Comparison of ENCODE assay signal across 20 cellular contexts in the genomic region with DNA sequence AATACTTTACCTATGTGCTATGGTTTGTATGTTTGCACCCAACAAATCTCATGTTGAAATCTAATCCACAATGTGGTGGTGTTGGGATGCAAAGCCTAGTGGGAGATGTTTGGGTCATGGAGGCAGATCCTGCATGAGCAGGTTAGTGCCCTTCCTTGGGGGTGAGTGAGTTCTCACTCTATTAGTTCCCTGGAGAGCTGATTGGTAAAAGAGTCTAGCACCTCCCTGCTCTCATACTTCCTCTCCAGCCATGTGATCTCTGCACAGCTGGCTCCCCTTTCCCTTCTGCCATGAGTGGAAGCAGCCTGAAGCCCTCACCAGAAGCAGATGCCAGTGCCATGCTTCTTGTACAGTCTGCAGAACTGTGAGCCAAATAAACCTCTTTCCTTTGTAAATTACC.
"Had no signal": no experiment of that assay in that cellular context is flagged by ENCODE, and none has a peak within 500 bp of the region (broad histone marks: within the 10 kb centered on the region; RNA-seq: fewer than 3 reads in every experiment).

No MANE protein-coding gene starts in this region.

- H3K27me3 ChIP-seq: SJCRH30 had no signal

- H3K4me2 ChIP-seq: KMS-11 had no signal

- ATAC-seq: Panc1, SK-N-SH treated with all-trans-retinoic acid at 6 μM for 48 hours had no signal

- H3K4me3 ChIP-seq: SJCRH30 had no signal

- H3K9ac ChIP-seq: KMS-11 had no signal

- DNase-seq: Kasumi-1, MM.1S, NCI-H1048, NCI-H1105, NCI-H1417, NCI-H1436 treated with DMSO at 0.1 percent for 48 hours, NCI-H187 treated with DMSO at 0.1 percent for 48 hours, NCI-H2029 treated with DMSO at 0.1 percent for 48 hours, NCI-H345, NCI-H446 treated with DMSO at 0.1 percent for 48 hours, NCI-H524, NCI-H526 treated with DMSO at 0.1 percent for 48 hours, NCI-H748 treated with DMSO at 0.1 percent for 48 hours, SHP77 treated with DMSO at 0.1 percent for 48 hours, SJCRH30 had no signal

- H3K36me3 ChIP-seq: SJCRH30 had no signal

- H3K9me3 ChIP-seq: SJCRH30 had no signal

- H3K27ac ChIP-seq: HL-60, KMS-11, RWPE1, SJCRH30 had no signal
